In the genomic region with DNA sequence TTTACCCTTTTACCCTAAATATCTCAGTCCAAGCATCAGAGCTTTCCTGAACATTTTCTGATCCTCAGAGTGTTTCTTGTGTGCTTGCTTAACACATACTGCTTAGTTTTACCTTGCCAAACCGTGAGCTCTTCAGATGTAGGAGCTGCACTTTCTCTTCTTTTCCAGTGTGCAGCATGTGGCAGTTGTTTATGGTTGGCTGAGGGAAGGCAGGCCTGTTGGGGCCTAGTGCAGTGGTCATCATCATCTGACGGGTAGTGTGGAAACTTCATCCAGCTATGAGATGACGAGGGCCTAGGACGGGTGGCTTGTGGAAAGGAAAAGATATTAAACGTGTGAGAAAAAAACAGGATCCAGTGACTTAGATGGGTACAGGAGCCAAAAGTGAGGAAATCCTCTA, we compare ENCODE assay signal across 24 cellular contexts.
"Had no signal": no experiment of that assay in that cellular context is flagged by ENCODE, and none has a peak within 500 bp of the region (broad histone marks: within the 10 kb centered on the region; RNA-seq: fewer than 3 reads in every experiment).

No MANE protein-coding gene starts in this region.

- H3K36me3 Mint-ChIP-seq: activated naive CD4-positive, alpha-beta T cell treated with anti-CD3 and anti-CD28 coated beads, Interleukin-2, amount 50 U/mL, for 72 hours had no signal

- H3K27ac Mint-ChIP-seq: activated CD8-positive, alpha-beta memory T cell treated with anti-CD3 and anti-CD28 coated beads, Interleukin-2, amount 10 ng/mL, durations not matched to agents 7 days and 5 days; activated naive CD4-positive, alpha-beta T cell treated with anti-CD3 and anti-CD28 coated beads, Interleukin-2, amount 50 U/mL, for 72 hours had no signal

- ATAC-seq: activated CD8-positive, alpha-beta memory T cell treated with anti-CD3 and anti-CD28 coated beads, Interleukin-2, amount 10 ng/mL, durations not matched to agents 7 days and 5 days; activated naive CD4-positive, alpha-beta T cell treated with anti-CD3 and anti-CD28 coated beads, Interleukin-2, amount 50 U/mL, for 72 hours; Panc1; Right ventricle myocardium inferior; T-cell had no signal

- DNase-seq: activated CD4-positive, alpha-beta T cell treated with anti-CD3 and anti-CD28 coated beads, Interleukin-2, amount 50 U/mL, for 1 hour; activated CD4-positive, CD25-positive, alpha-beta regulatory T cell; activated CD8-positive, alpha-beta memory T cell treated with anti-CD3 and anti-CD28 coated beads, Interleukin-2, amount 10 ng/mL, durations not matched to agents 7 days and 5 days; activated effector memory CD4-positive, alpha-beta T cell treated with Interleukin-2 at 50 U/mL for 16 hours; activated naive CD4-positive, alpha-beta T cell treated with Interleukin-2 at 50 U/mL for 16 hours; aorta; central memory CD4-positive, alpha-beta T cell; MM.1S; NCI-H1105; NCI-H1436; NCI-H1694 treated with DMSO at 0.1 percent for 48 hours; NCI-H2029 treated with DMSO at 0.1 percent for 48 hours; NCI-H345; NCI-H510A; NCI-H526 treated with DMSO at 0.1 percent for 48 hours; NCI-H82; RPMI8226; T-cell had no signal

- H3K4me3 ChIP-seq: SK-N-MC had no signal

- H3K4me3 Mint-ChIP-seq: activated CD8-positive, alpha-beta memory T cell treated with anti-CD3 and anti-CD28 coated beads, Interleukin-2, amount 10 ng/mL, durations not matched to agents 7 days and 5 days; T-cell had no signal

- H3K9me3 Mint-ChIP-seq: activated naive CD4-positive, alpha-beta T cell treated with anti-CD3 and anti-CD28 coated beads, Interleukin-2, amount 50 U/mL, for 72 hours; T-cell had no signal

- H3K27ac ChIP-seq: SK-N-MC, VCaP had no signal

- FAIRE-seq: bronchial epithelial cell had no signal

- H3K27me3 Mint-ChIP-seq: activated CD8-positive, alpha-beta memory T cell treated with anti-CD3 and anti-CD28 coated beads, Interleukin-2, amount 10 ng/mL, durations not matched to agents 7 days and 5 days; T-cell had no signal
